11 cellular contexts compared by ENCODE assay signal in the genomic region with DNA sequence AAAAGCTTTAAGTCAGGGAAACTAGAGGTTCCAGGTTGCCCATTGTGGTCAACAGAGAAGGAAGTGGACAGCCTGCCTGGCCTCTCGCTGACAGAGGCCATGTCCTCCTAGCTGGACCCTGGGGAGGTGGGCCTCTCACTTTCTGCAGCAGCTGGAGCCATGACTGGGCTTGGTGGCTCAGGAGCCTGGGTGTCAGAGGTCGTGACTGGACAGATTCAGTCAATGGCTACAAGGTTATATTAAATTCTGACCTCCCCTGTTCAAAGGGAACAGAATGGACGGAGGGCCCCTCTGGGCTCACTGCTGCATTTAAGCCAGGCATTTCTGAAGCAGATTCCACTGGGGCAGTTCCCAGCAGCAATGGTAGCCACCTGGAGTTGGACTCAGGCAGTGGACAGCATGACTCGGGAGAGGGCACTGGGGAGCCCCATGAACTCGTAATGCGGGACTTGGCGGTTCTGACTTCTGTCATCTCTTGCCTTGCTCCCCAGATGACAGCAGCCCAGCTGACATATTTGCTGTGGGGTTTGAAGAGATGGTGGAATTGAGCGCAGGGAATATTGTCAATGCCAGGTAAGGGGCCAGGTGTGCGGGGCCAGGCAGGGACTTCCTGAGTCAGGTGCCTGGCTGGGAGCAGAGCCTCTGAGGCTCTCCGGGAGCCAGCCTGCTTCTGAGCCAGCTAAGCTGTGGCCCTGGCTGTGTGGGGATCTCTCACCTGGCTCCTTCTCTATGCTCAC.
DNase-seq lines count a peak whose midpoint lies in the region; ATAC-seq and TF ChIP-seq lines count a peak whose summit lies in the region.
"Had no signal": no experiment of that assay in that cellular context is flagged by ENCODE, and none has a peak within 500 bp of the region (broad histone marks: within the 10 kb centered on the region; RNA-seq: fewer than 3 reads in every experiment).

No MANE protein-coding gene starts in this region.

- H3K27me3 ChIP-seq in Caco-2 (replicated peaks; ENCODE audit: control insufficient read depth, insufficient read depth, low read length) (no peaks in the 10 kb centered on the region), Panc1 (ENCODE audit: control insufficient read depth, insufficient read depth, low read length) (no peaks in the 10 kb centered on the region), sigmoid colon (no peaks in the 10 kb centered on the region)
- H3K27me3 ChIP-seq: tibial nerve had no signal

- POLR2A ChIA-PET in Caco-2 (lab: Charles Lee), result no interaction called here
- POLR2A ChIA-PET in Panc1 (lab: Charles Lee), result interaction anchor here (0.6 kb wide), 1 partner anchor 575 kb away, joined by 7 read pairs; no protein-coding TSS in a partner anchor

- H3K4me1 ChIP-seq in Caco-2 (peaks cover 8% of the 10 kb centered on the region; the same call in 1 of the 2 replicates), Panc1 (ENCODE audit: control insufficient read depth, insufficient read depth, low read length) (peaks cover 41% of the 10 kb centered on the region), sigmoid colon (peaks cover 0 to 4% (median 0%) of the 10 kb centered on the region in 4 donors)

- intact Hi-C loops in Caco-2 (cut with micrococcal nuclease; ENCODE audit: unreplicated experiment) (no loop called here), Panc1 (cut with micrococcal nuclease; ENCODE audit: unreplicated experiment) (loop anchor here (2.0 kb wide), 1 partner anchor 82 kb away; no protein-coding TSS in a partner anchor), sigmoid colon (cut with DNase I) (no loop called here)

- H3K36me3 Mint-ChIP-seq in Caco-2 (ENCODE audit: insufficient read depth, unreplicated experiment) (peaks cover 41% of the 10 kb centered on the region), endothelial cell (ENCODE audit: low read depth, unreplicated experiment) (peaks cover 37% of the 10 kb centered on the region)
- H3K36me3 Mint-ChIP-seq in stimulated activated memory B cell treated with anti-CD40 and anti-IgM and Interleukin-4, amounts not matched to agents 10 μg/mL and 1 μg/mL and 100 μg/mL, for 72 hours, result peaks cover 59% of the 10 kb centered on the region

- H3K27me3 Mint-ChIP-seq in Caco-2 (ENCODE audit: insufficient read depth, unreplicated experiment) (no peaks in the 10 kb centered on the region), endothelial cell (ENCODE audit: unreplicated experiment) (peaks cover 8% of the 10 kb centered on the region)
- no peaks in the 10 kb centered on the region for H3K27me3 Mint-ChIP-seq in stimulated activated memory B cell treated with anti-CD40 and anti-IgM and Interleukin-4, amounts not matched to agents 10 μg/mL and 1 μg/mL and 100 μg/mL, for 72 hours

- in situ Hi-C loops in Panc1 (cut with HindIII; ENCODE audit: low pct_unique_long_range_greater_than_20kb, low sequenced_read_pairs), result no loop called here

- DNase-seq in Caco-2 (no peak), Panc1 (ENCODE audit: low read depth, low spot score) (no peak), endothelial cell (ENCODE audit: low spot score) (no peak), sigmoid colon (peak; percentile 53), iPS-NIHi7 (ENCODE audit: extremely low spot score) (no peak)
- no peak for DNase-seq in stimulated activated CD4-positive, alpha-beta T cell treated with anti-CD3 and anti-CD28 coated beads, Interleukin-4, amount 100 ng/mL, for 4 hours
- DNase-seq: activated CD4-positive, alpha-beta T cell treated with anti-CD3 and anti-CD28 coated beads, Interleukin-2, amount 50 U/mL, for 4 hours; NCI-H1092 treated with DMSO at 0.1 percent for 48 hours; stimulated activated CD4-positive, alpha-beta T cell treated with anti-CD3 and anti-CD28 coated beads, Interleukin-2, amount 100 ng/mL, for 48 hours had no signal

- ATAC-seq in Panc1, result peak; percentile 40
- no peak for ATAC-seq in stimulated activated memory B cell treated with anti-CD40 and anti-IgM and Interleukin-4, amounts not matched to agents 10 μg/mL and 1 μg/mL and 100 μg/mL, for 72 hours

- WGBS in sigmoid colon, 2 donors, result 68 to 82% methylated on average over 10 of the region's 10 CpGs

- H3K9me3 ChIP-seq in Caco-2 (no peaks in the 10 kb centered on the region), Panc1 (ENCODE audit: control insufficient read depth, insufficient read depth, low read depth, low read length) (no peaks in the 10 kb centered on the region), sigmoid colon (no peaks in the 10 kb centered on the region)
- H3K9me3 ChIP-seq: tibial nerve had no signal

- H3K27ac Mint-ChIP-seq in Caco-2 (ENCODE audit: unreplicated experiment) (peak overlapping the region; percentile 33), endothelial cell (ENCODE audit: unreplicated experiment) (peak overlapping the region; percentile 93)
- H3K27ac Mint-ChIP-seq in stimulated activated memory B cell treated with anti-CD40 and anti-IgM and Interleukin-4, amounts not matched to agents 10 μg/mL and 1 μg/mL and 100 μg/mL, for 72 hours, result no peak overlapping the region

- H3K27ac ChIP-seq in Panc1 (ENCODE audit: low read length) (peak overlapping the region; percentile 74), sigmoid colon (peak overlapping the region in 2 of 4 donors; percentile 7 to 55)

- H3K4me3 Mint-ChIP-seq in Caco-2 (ENCODE audit: unreplicated experiment) (no peak overlapping the region), endothelial cell (ENCODE audit: unreplicated experiment) (no peak overlapping the region)
- no peak overlapping the region for H3K4me3 Mint-ChIP-seq in stimulated activated memory B cell treated with anti-CD40 and anti-IgM and Interleukin-4, amounts not matched to agents 10 μg/mL and 1 μg/mL and 100 μg/mL, for 72 hours

- CTCF ChIA-PET in Caco-2 (lab: Charles Lee) (interaction anchor here (0.6 kb wide), 1 partner anchor 318 kb away, joined by 4 read pairs; no protein-coding TSS in a partner anchor), Panc1 (lab: Charles Lee) (interaction anchor here (0.5 kb wide), 1 partner anchor 399 kb away, joined by 10 read pairs; no protein-coding TSS in a partner anchor)

- TF ChIP-seq CTCF in Caco-2 (IDR thresholded peaks at IDR 0.05; ENCODE audit: insufficient read depth in 1 of 2, low read depth in 1 of 2, low read length in 1 of 2, severe bottlenecking in 1 of 2, unreplicated experiment in 1 of 2), result no peak
- TF ChIP-seq CTCF in Panc1 (IDR thresholded peaks at IDR 0.05), result no peak
- TF ChIP-seq CTCF in endothelial cell (IDR thresholded peaks at IDR 0.05; ENCODE audit: unreplicated experiment), result no peak
- no peak for TF ChIP-seq CTCF in sigmoid colon (IDR thresholded peaks at IDR 0.05)

- no peaks in the 10 kb centered on the region for H3K36me3 ChIP-seq in Caco-2 (ENCODE audit: control insufficient read depth, insufficient read depth, low read length)
- H3K36me3 ChIP-seq in Panc1 (ENCODE audit: control insufficient read depth, insufficient read depth, low read length), result peaks cover 8% of the 10 kb centered on the region
- peaks cover 0 to 68% (median 17%) of the 10 kb centered on the region in 4 donors for H3K36me3 ChIP-seq in sigmoid colon

- no peaks in the 10 kb centered on the region for H3K9me3 Mint-ChIP-seq in Caco-2 (ENCODE audit: unreplicated experiment)
- no peaks in the 10 kb centered on the region for H3K9me3 Mint-ChIP-seq in endothelial cell (ENCODE audit: unreplicated experiment)
- no peaks in the 10 kb centered on the region for H3K9me3 Mint-ChIP-seq in stimulated activated memory B cell treated with anti-CD40 and anti-IgM and Interleukin-4, amounts not matched to agents 10 μg/mL and 1 μg/mL and 100 μg/mL, for 72 hours

- TF ChIP-seq POLR2A in sigmoid colon (IDR thresholded peaks at IDR 0.05), result no peak

- BruUV-seq in Caco-2 (replicated peaks; lab: Mats Ljungman, UMichigan) (no TSS peak), Panc1 (replicated peaks; lab: Mats Ljungman, UMichigan) (no TSS peak)

- no peak overlapping the region for H3K4me3 ChIP-seq in Caco-2 (ENCODE audit: low read depth, low read length)
- no peak overlapping the region for H3K4me3 ChIP-seq in Panc1 (ENCODE audit: low read depth in 2 of 2, low read length in 2 of 2)
- no peak overlapping the region for H3K4me3 ChIP-seq in sigmoid colon
- H3K4me3 ChIP-seq: tibial nerve had no signal

- H3K4me1 Mint-ChIP-seq in Caco-2 (ENCODE audit: low read depth, unreplicated experiment) (peaks cover 7% of the 10 kb centered on the region), endothelial cell (ENCODE audit: unreplicated experiment) (peaks cover 49% of the 10 kb centered on the region)
- H3K4me1 Mint-ChIP-seq in stimulated activated memory B cell treated with anti-CD40 and anti-IgM and Interleukin-4, amounts not matched to agents 10 μg/mL and 1 μg/mL and 100 μg/mL, for 72 hours, result peaks cover 6% of the 10 kb centered on the region

- TF ChIP-seq EP300 in sigmoid colon (IDR thresholded peaks at IDR 0.05), result no peak
